ENCODE assay signal across 31 cellular contexts in genomic region chrX:55582447-55582846, GRCh38. TPM values are rescaled to one million over a fixed set of nuclear protein-coding genes. Genes with fewer than 3 reads are reported as not detected.
DNase-seq lines count a peak whose midpoint lies in the region; ATAC-seq, FAIRE-seq and TF ChIP-seq lines count a peak whose summit lies in the region.
"Had no signal": no experiment of that assay in that cellular context is flagged by ENCODE, and none has a peak within 500 bp of the region (broad histone marks: within the 10 kb centered on the region; RNA-seq: fewer than 3 reads in every experiment).

No MANE protein-coding gene starts in this region.

- DNase-seq in CMK (ENCODE audit: low read depth) (peak; percentile 8), KBM-7 (peak; percentile 31), K562 (ENCODE audit: extremely low read depth in 1 of 4, low spot score in 3 of 4) (no peak), pancreas (no peak), NCI-H82 (lab: John Stamatoyannopoulos, UW) (no peak), DMS153 (lab: John Stamatoyannopoulos, UW) (no peak), ureter (ENCODE audit: low spot score) (no peak)
- DNase-seq: 8988T; ACHN; BE2C; C1 segment of cervical spinal cord; Caco-2; Calu3; CD4-positive, alpha-beta memory T cell; CD4-positive, CD25-positive, alpha-beta regulatory T cell; CD8-positive, alpha-beta memory T cell; DMS53; DMS79; DND-41; EL; GDM1 had no signal

- H4K20me1 ChIP-seq in K562 (replicated peaks; ENCODE audit: control insufficient read depth, insufficient read depth, low read length), result no peaks in the 10 kb centered on the region
- H4K20me1 ChIP-seq: BLaER1 had no signal

- CTCF ChIA-PET in K562 (lab: Yijun Ruan, JAX; ENCODE audit: low intra/inter-chr PET ratio), result no interaction called here

- FAIRE-seq in K562 (lab: Jason Lieb, UNC) (no peak), pancreas (lab: Jason Lieb, UNC) (peak; percentile 81)
- FAIRE-seq: A204.1, D721Med, GM12878, GM12892, GM18507 had no signal

- H3K27ac ChIP-seq in K562 (ENCODE audit: extremely low read depth, low read depth, low read length), result no peak overlapping the region
- no peak overlapping the region for H3K27ac ChIP-seq in pancreas
- H3K27ac ChIP-seq: BLaER1 had no signal

- in situ Hi-C loops in KBM-7 (cut with MboI; ENCODE audit: low pct_unique_long_range_greater_than_20kb, low sequenced_read_pairs), result no loop called here
- in situ Hi-C loops in K562 (cut with MboI), result no loop called here

- intact Hi-C loops in K562 (cut with micrococcal nuclease), result no loop called here
- intact Hi-C loops in pancreas (cut with DNase I), result no loop called here

- no peaks in the 10 kb centered on the region for H3K9me1 ChIP-seq in K562 (ENCODE audit: control insufficient read depth, insufficient read depth, low read length)

- no peak overlapping the region for H3K4me2 ChIP-seq in K562 (ENCODE audit: insufficient read depth, low read length)
- H3K4me2 ChIP-seq: BLaER1 had no signal

- H3K36me3 ChIP-seq in K562 (ENCODE audit: control insufficient read depth, insufficient read depth, low read length) (no peaks in the 10 kb centered on the region), pancreas (no peaks in the 10 kb centered on the region)
- H3K36me3 ChIP-seq: BE2C, BLaER1 had no signal

- no peak for TF ChIP-seq POLR2A in K562 (conservative IDR thresholded peaks at IDR 0.05)

- no peaks in the 10 kb centered on the region for H3K27me3 ChIP-seq in K562 (ENCODE audit: control insufficient read depth in 2 of 2, insufficient read depth in 2 of 2, low read length in 2 of 2)
- H3K27me3 ChIP-seq in pancreas, result no peaks in the 10 kb centered on the region
- H3K27me3 ChIP-seq: BE2C had no signal

- TF ChIP-seq EP300 in K562 (IDR thresholded peaks at IDR 0.05; ENCODE audit: low read length), result no peak

- no peaks in the 10 kb centered on the region for H3K79me2 ChIP-seq in K562 (ENCODE audit: control insufficient read depth, insufficient read depth, low read length)

- TF ChIP-seq CTCF in K562 (IDR thresholded peaks at IDR 0.05 in 2 of 3, conservative IDR thresholded peaks at IDR 0.05 in 1 of 3; ENCODE audit: insufficient read depth in 2 of 3, low read depth in 1 of 3, low read length in 3 of 3) (no peak), pancreas (IDR thresholded peaks at IDR 0.05) (no peak)

- H3K4me1 ChIP-seq in K562 (replicated peaks in 1 of 2; ENCODE audit: control insufficient read depth in 2 of 2, insufficient read depth in 2 of 2, low read length in 2 of 2) (no peaks in the 10 kb centered on the region), pancreas (no peaks in the 10 kb centered on the region)
- H3K4me1 ChIP-seq: BE2C, BLaER1, Caco-2 had no signal

- H3K9me3 ChIP-seq in K562 (replicated peaks; ENCODE audit: control insufficient read depth, insufficient read depth, low read depth, low read length) (no peaks in the 10 kb centered on the region), pancreas (no peaks in the 10 kb centered on the region)
- H3K9me3 ChIP-seq: BE2C, Caco-2 had no signal

- H2AFZ ChIP-seq in K562 (ENCODE audit: low read depth, low read length), result no peak overlapping the region

- WGBS in K562 (ENCODE audit: insufficient coverage, low coverage, missing lambda C conversion rate), result 0% methylated on average over 1 of the region's 1 CpG
- 58 to 73% methylated on average over 1 of the region's 1 CpG for WGBS in pancreas, 2 donors

- H3K9ac ChIP-seq in K562 (ENCODE audit: insufficient read depth in 1 of 2, low read depth in 2 of 2, low read length in 2 of 2), result no peak overlapping the region
- H3K9ac ChIP-seq: BLaER1 had no signal

- no TSS peak for BruUV-seq in K562 (replicated peaks; lab: Mats Ljungman, UMichigan)

- no peak for ATAC-seq in K562
- ATAC-seq in pancreas, result no peak
- ATAC-seq: GM12878 had no signal

- no peak for TF ChIP-seq RAD21 in K562 (CRISPR knock-in tag; conservative IDR thresholded peaks at IDR 0.05 in 1 of 2, IDR thresholded peaks at IDR 0.05 in 1 of 2)

- POLR2A ChIA-PET in K562 (lab: Yijun Ruan, JAX), result no interaction called here

- H3K4me3 ChIP-seq in K562 (no peak overlapping the region), pancreas (no peak overlapping the region)
- H3K4me3 ChIP-seq: BLaER1, GM12878 had no signal

TF ChIP-seq in K562, 482 proteins besides CTCF, POLR2A, EP300 and RAD21:
- TF ChIP-seq TAF9B (IDR thresholded peaks at IDR 0.05; ENCODE audit: partially characterized antibody) (no peak), ZNF316 (IDR thresholded peaks at IDR 0.05) (no peak), ETV5 (CRISPR knock-in tag; IDR thresholded peaks at IDR 0.05; ENCODE audit: low read depth) (no peak), ZNF217 (CRISPR knock-in tag; IDR thresholded peaks at IDR 0.05) (no peak), TRIM28 (IDR thresholded peaks at IDR 0.05) (peak; percentile 51; the same call in 1 of the 2 replicates)

RNA-seq across cellular contexts. Expression of gene FOXR2, which starts 40.8 kb away (rescaled TPM):
- total RNA-seq in K562 (2011; cell fraction: chromatin; rRNA removed; ENCODE audit: low replicate concordance), result 0.21 TPM in 1 of 2 replicates, not detected in the other
- not detected in 2 replicates for total RNA-seq in K562 (2011; cell fraction: nucleolus; rRNA removed)
- total RNA-seq in K562 (2011; cell fraction: nucleoplasm; rRNA removed), result not detected in 2 replicates
- total RNA-seq in K562 (2014; rRNA removed) (0.29 TPM in 1 of 2 replicates, not detected in the other), K562 (2014; rRNA removed; fragmentation: Illumina TruSeq; extraction: Trizol) (0.13 and 0.25 TPM in 2 replicates), K562 (2015; rRNA removed; fragmentation: Illumina TruSeq; extraction: Trizol) (0.34 and 0.40 TPM in 2 replicates), K562 (2021) (0.11 and 0.20 TPM in 2 replicates), pancreas (not detected), ureter (not detected)
- polyA plus RNA-seq in K562 (2011; rRNA removed) (not detected in 2 replicates), K562 (2014; fragmentation: Illumina TruSeq; extraction: Trizol) (0.27 and 0.32 TPM in 2 replicates), K562 (2014; fragmentation: Nextera tagmentation; extraction: Ambion mirVana) (under 1 TPM; 0.03 to 0.22 TPM), K562 (2014; rRNA removed) (0.09 and 0.27 TPM in 2 replicates), pancreas (not detected)
- not detected in 2 replicates for polyA plus RNA-seq in K562 (2011; cell fraction: cytosol; rRNA removed)
- polyA plus RNA-seq in K562 (2011; cell fraction: nucleus; rRNA removed), result not detected in 2 replicates
- 0.08 and 0.11 TPM in 2 replicates for polyA plus RNA-seq in K562 (2012)
- polyA minus RNA-seq in K562 (2011; rRNA and poly(A)+ RNA removed), result not detected in 2 replicates
- not detected in 2 replicates for polyA minus RNA-seq in K562 (2011; cell fraction: cytosol; rRNA and poly(A)+ RNA removed)
- polyA minus RNA-seq in K562 (2011; cell fraction: nucleus; rRNA and poly(A)+ RNA removed), result not detected in 2 replicates
- total RNA-seq: A673; Caco-2; Calu3; CD4-positive, alpha-beta memory T cell; CD4-positive, CD25-positive, alpha-beta regulatory T cell; CD8-positive, alpha-beta memory T cell; G401; GM12878 had no signal
- polyA plus RNA-seq: AG04450; CD14-positive monocyte; CD4-positive, alpha-beta memory T cell; CD4-positive, CD25-positive, alpha-beta regulatory T cell; CD8-positive, alpha-beta memory T cell; GM12878 had no signal

Comparison
In these comparisons a context has a peak if more than half of its experiments do, and no peak if none do; other contexts are left out.
1. DNase-seq: peak in CMK (single experiment) and KBM-7 (single experiment); none in K562 (0 of 4), pancreas (0 of 6), NCI-H82 (single experiment), DMS153 (single experiment) and ureter (single experiment).